In genomic region chr4:142021761-142022160, GRCh38 we compare ENCODE assay signal across 18 cellular contexts.
DNase-seq lines count a peak whose midpoint lies in the region; ATAC-seq and TF ChIP-seq lines count a peak whose summit lies in the region.
"Had no signal": no experiment of that assay in that cellular context is flagged by ENCODE, and none has a peak within 500 bp of the region (broad histone marks: within the 10 kb centered on the region; RNA-seq: fewer than 3 reads in every experiment).

No MANE protein-coding gene starts in this region.

- H3K27ac Mint-ChIP-seq in T-helper 17 cell = peak overlapping the region; percentile 37
- H3K27ac Mint-ChIP-seq: B cell; CD4-positive, CD25-positive, alpha-beta regulatory T cell; CD8-positive, alpha-beta T cell; GM23338; H9 had no signal

- ATAC-seq in T-helper 17 cell (no peak), HG02642 (IDR thresholded peaks at IDR 0.05; ENCODE audit: poor library complexity, unreplicated experiment) (no peak)
- ATAC-seq: CD8-positive, alpha-beta T cell; GM23338; HCT116 had no signal

- H3K27ac ChIP-seq in hepatocyte (no peak overlapping the region), GM23248 (no peak overlapping the region)
- H3K27ac ChIP-seq: BLaER1, C4-2B had no signal

- no peaks in the 10 kb centered on the region for H3K36me3 Mint-ChIP-seq in T-helper 17 cell (ENCODE audit: low read depth)

- H3K9me2 ChIP-seq in hepatocyte (replicated peaks; ENCODE audit: insufficient read depth) = no peaks in the 10 kb centered on the region
- H3K9me2 ChIP-seq in GM23248 (ENCODE audit: insufficient read depth) = no peaks in the 10 kb centered on the region

- no peaks in the 10 kb centered on the region for H3K9me3 ChIP-seq in T-helper 17 cell (ENCODE audit: control insufficient read depth, low read length, poor library complexity, severe bottlenecking)
- H3K9me3 ChIP-seq in hepatocyte (ENCODE audit: low read depth) = no peaks in the 10 kb centered on the region
- H3K9me3 ChIP-seq in GM23248 (ENCODE audit: low read depth) = no peaks in the 10 kb centered on the region
- H3K9me3 ChIP-seq: BLaER1, Caco-2 had no signal

- in situ Hi-C loops in GM23248 (cut with MboI) = no loop called here

- DNase-seq in T-helper 17 cell (no peak), hepatocyte (ENCODE audit: low spot score) (no peak), myocyte (ENCODE audit: low read depth) (peak; percentile 8), activated gamma-delta T cell treated with Interleukin-2 at 50 U/mL for 16 hours (no peak), mesenteric fat pad (ENCODE audit: low spot score) (no peak), GM23248 (no peak)
- DNase-seq: Caco-2; CD4-positive, CD25-positive, alpha-beta regulatory T cell; CD8-positive, alpha-beta T cell; DMS153; DND-41; H9 had no signal

- H3K4me1 ChIP-seq in hepatocyte (ENCODE audit: insufficient read depth) = no peaks in the 10 kb centered on the region
- no peaks in the 10 kb centered on the region for H3K4me1 ChIP-seq in GM23248 (ENCODE audit: insufficient read depth)
- H3K4me1 ChIP-seq: BLaER1, Caco-2 had no signal

- H3K36me3 ChIP-seq in hepatocyte (replicated peaks; ENCODE audit: insufficient read depth, low read depth) (no peaks in the 10 kb centered on the region), GM23248 (ENCODE audit: low read depth) (no peaks in the 10 kb centered on the region)
- H3K36me3 ChIP-seq: BLaER1 had no signal

- no peak overlapping the region for H3K9ac ChIP-seq in GM23248
- H3K9ac ChIP-seq: BLaER1 had no signal

- no peaks in the 10 kb centered on the region for H3K27me3 Mint-ChIP-seq in T-helper 17 cell
- H3K27me3 Mint-ChIP-seq: B cell; CD4-positive, CD25-positive, alpha-beta regulatory T cell had no signal

- 90% methylated on average over 2 of the region's 2 CpGs for WGBS in hepatocyte (ENCODE audit: low lambda C conversion rate, missing lambda C conversion rate)
- 67 to 84% methylated on average over 2 of the region's 2 CpGs for WGBS in GM23248 (ENCODE audit: low coverage in 1 of 2, low lambda C conversion rate in 2 of 2, missing lambda C conversion rate in 2 of 2), 2 experiments

- H3K4me3 Mint-ChIP-seq in T-helper 17 cell = no peak overlapping the region
- H3K4me3 Mint-ChIP-seq: B cell; CD4-positive, CD25-positive, alpha-beta regulatory T cell; CD8-positive, alpha-beta T cell; GM23338; H9 had no signal

- H3K4me3 ChIP-seq in hepatocyte = no peak overlapping the region
- H3K4me3 ChIP-seq in GM23248 = no peak overlapping the region
- H3K4me3 ChIP-seq: BLaER1, GM23338 had no signal

- H3K79me2 ChIP-seq in hepatocyte = no peaks in the 10 kb centered on the region
- no peaks in the 10 kb centered on the region for H3K79me2 ChIP-seq in GM23248 (ENCODE audit: insufficient read depth)

- TF ChIP-seq CTCF in hepatocyte (IDR thresholded peaks at IDR 0.05; ENCODE audit: poor library complexity) = no peak

- H4K20me1 ChIP-seq in hepatocyte (ENCODE audit: insufficient read depth, poor library complexity, severe bottlenecking) (no peaks in the 10 kb centered on the region), GM23248 (ENCODE audit: insufficient read depth) (no peaks in the 10 kb centered on the region)
- H4K20me1 ChIP-seq: BLaER1 had no signal

- no peaks in the 10 kb centered on the region for H3K4me1 Mint-ChIP-seq in T-helper 17 cell
- H3K4me1 Mint-ChIP-seq: B cell, GM23338, H9 had no signal

- H3K27me3 ChIP-seq in hepatocyte (no peaks in the 10 kb centered on the region), GM23248 (replicated peaks; ENCODE audit: insufficient read depth) (no peaks in the 10 kb centered on the region)
- H3K27me3 ChIP-seq: BLaER1 had no signal

- peak overlapping the region; percentile 11 for H3K4me2 ChIP-seq in hepatocyte
- H3K4me2 ChIP-seq in GM23248 (ENCODE audit: unreplicated experiment) = no peak overlapping the region
- H3K4me2 ChIP-seq: BLaER1, GM23338 had no signal

- no peak overlapping the region for H2AFZ ChIP-seq in hepatocyte
- H2AFZ ChIP-seq in GM23248 = no peak overlapping the region
- H2AFZ ChIP-seq: GM23338 had no signal

- H3F3A ChIP-seq in GM23248 (ENCODE audit: insufficient read depth) = no peaks in the 10 kb centered on the region
